ENCODE assay signal across 18 cellular contexts in genomic region chr4:94558392-94558920, GRCh38.
DNase-seq lines count a peak whose midpoint lies in the region; ATAC-seq, FAIRE-seq and TF ChIP-seq lines count a peak whose summit lies in the region.
"Had no signal": no experiment of that assay in that cellular context is flagged by ENCODE, and none has a peak within 500 bp of the region (broad histone marks: within the 10 kb centered on the region; RNA-seq: fewer than 3 reads in every experiment).

No MANE protein-coding gene starts in this region.

- H3K9me3 Mint-ChIP-seq in MCF 10A (ENCODE audit: unreplicated experiment) = no peaks in the 10 kb centered on the region
- peaks cover 3% of the 10 kb centered on the region for H3K9me3 Mint-ChIP-seq in chondrocyte (ENCODE audit: low read depth)
- H3K9me3 Mint-ChIP-seq in mesothelial cell of epicardium = peaks cover 10% of the 10 kb centered on the region

- no peak for FAIRE-seq in small intestine (lab: Jason Lieb, UNC)
- FAIRE-seq: H1 had no signal

- peaks cover 5% of the 10 kb centered on the region for H3K36me3 Mint-ChIP-seq in MCF 10A (ENCODE audit: insufficient read depth, unreplicated experiment)
- H3K36me3 Mint-ChIP-seq in chondrocyte (ENCODE audit: low read depth) = peaks cover 3% of the 10 kb centered on the region
- H3K36me3 Mint-ChIP-seq in mesothelial cell of epicardium = peaks cover 5% of the 10 kb centered on the region

- ATAC-seq in SK-N-SH treated with all-trans-retinoic acid at 6 μM for 48 hours = no peak

- H3K9me3 ChIP-seq in mammary epithelial cell (replicated peaks; ENCODE audit: insufficient read depth, low read length) (no peaks in the 10 kb centered on the region), tibial artery (no peaks in the 10 kb centered on the region), small intestine (ENCODE audit: control insufficient read depth, low read depth) (no peaks in the 10 kb centered on the region)
- H3K9me3 ChIP-seq: BLaER1 had no signal

- no TSS peak for BruUV-seq in MCF 10A (replicated peaks; lab: Mats Ljungman, UMichigan)
- no TSS peak for BruUV-seq in mammary epithelial cell (replicated peaks; lab: Mats Ljungman, UMichigan)

- H3K27me3 ChIP-seq in mammary epithelial cell (ENCODE audit: insufficient read depth, low read length) = no peaks in the 10 kb centered on the region
- no peaks in the 10 kb centered on the region for H3K27me3 ChIP-seq in tibial artery
- no peaks in the 10 kb centered on the region for H3K27me3 ChIP-seq in small intestine (ENCODE audit: control insufficient read depth in 2 of 2, insufficient read depth in 2 of 2, low read length in 2 of 2)
- H3K27me3 ChIP-seq: BLaER1 had no signal

- H3K27ac ChIP-seq in mammary epithelial cell (ENCODE audit: insufficient read depth, low read depth, low read length) (no peak overlapping the region), tibial artery (peak overlapping the region; percentile 21 to 24), small intestine (ENCODE audit: low read depth in 1 of 2, low read length in 1 of 2) (no peak overlapping the region)
- H3K27ac ChIP-seq: 22Rv1, BLaER1 had no signal

- no peak overlapping the region for H2AFZ ChIP-seq in mammary epithelial cell (ENCODE audit: low read depth, low read length)

- H3K4me1 ChIP-seq in mammary epithelial cell (ENCODE audit: insufficient read depth, low read length) = peaks cover 28% of the 10 kb centered on the region
- H3K4me1 ChIP-seq in tibial artery = peaks cover 0 to 58% (median 30%) of the 10 kb centered on the region in 4 donors
- H3K4me1 ChIP-seq in small intestine (ENCODE audit: control insufficient read depth in 2 of 2, insufficient read depth in 1 of 2, low read depth in 1 of 2, low read length in 1 of 2) = no peaks in the 10 kb centered on the region
- H3K4me1 ChIP-seq: BLaER1 had no signal

- H4K20me1 ChIP-seq in mammary epithelial cell (ENCODE audit: insufficient read depth, low read length) = no peaks in the 10 kb centered on the region
- H4K20me1 ChIP-seq: BLaER1 had no signal

- intact Hi-C loops in MCF 10A (cut with micrococcal nuclease) = no loop called here
- intact Hi-C loops in mammary epithelial cell (cut with micrococcal nuclease) = no loop called here
- intact Hi-C loops in tibial artery (cut with DNase I; ENCODE audit: low total_unique reads) = no loop called here

- in situ Hi-C loops in mammary epithelial cell (cut with MboI; ENCODE audit: low sequenced_read_pairs in 2 of 2) = no loop called here

- TF ChIP-seq CTCF in MCF 10A (IDR thresholded peaks at IDR 0.05; ENCODE audit: unreplicated experiment) (no peak), mammary epithelial cell (conservative IDR thresholded peaks at IDR 0.05 in 1 of 2, IDR thresholded peaks at IDR 0.05 in 1 of 2; ENCODE audit: extremely low read depth in 1 of 2, insufficient read depth in 1 of 2, low read depth in 1 of 2, low read length in 2 of 2) (no peak), chondrocyte (IDR thresholded peaks at IDR 0.05) (no peak), mesothelial cell of epicardium (IDR thresholded peaks at IDR 0.05; ENCODE audit: unreplicated experiment) (no peak), tibial artery (IDR thresholded peaks at IDR 0.05) (no peak)

- no peak overlapping the region for H3K9ac ChIP-seq in mammary epithelial cell (ENCODE audit: insufficient read depth, low read length)
- H3K9ac ChIP-seq: BLaER1 had no signal

- dilution Hi-C loops in mammary epithelial cell (cut with HindIII; ENCODE audit: low sequenced_read_pairs) = no loop called here

- CTCF ChIA-PET in MCF 10A (lab: Yijun Ruan, JAX) = interaction anchor here (0.9 kb wide), 1 partner anchor 13 kb away, joined by 3 read pairs; no protein-coding TSS in a partner anchor
- CTCF ChIA-PET in mammary epithelial cell (lab: Charles Lee; ENCODE audit: low non-redundant PET) = no interaction called here

- H3K4me3 ChIP-seq in mammary epithelial cell (replicated peaks in 1 of 3; ENCODE audit: insufficient read depth in 1 of 3, low read depth in 2 of 3, low read length in 3 of 3) = no peak overlapping the region
- no peak overlapping the region for H3K4me3 ChIP-seq in tibial artery
- no peak overlapping the region for H3K4me3 ChIP-seq in small intestine (ENCODE audit: low read depth in 1 of 2, low read length in 2 of 2)
- H3K4me3 ChIP-seq: BLaER1 had no signal

- peaks cover 62% of the 10 kb centered on the region for H3K79me2 ChIP-seq in mammary epithelial cell (ENCODE audit: insufficient read depth, low read length)

- no peak overlapping the region for H3K4me2 ChIP-seq in mammary epithelial cell (ENCODE audit: insufficient read depth, low read depth, low read length)
- H3K4me2 ChIP-seq: BLaER1 had no signal

- H3K4me3 Mint-ChIP-seq in MCF 10A (ENCODE audit: unreplicated experiment) (no peak overlapping the region), chondrocyte (ENCODE audit: unreplicated experiment) (no peak overlapping the region), mesothelial cell of epicardium (no peak overlapping the region)
- H3K4me3 Mint-ChIP-seq: CD8-positive, alpha-beta memory T cell; HFFc6 had no signal

- DNase-seq in MCF 10A (ENCODE audit: unreplicated experiment) = no peak
- no peak for DNase-seq in mammary epithelial cell
- DNase-seq in chondrocyte (ENCODE audit: low spot score) = no peak
- no peak for DNase-seq in mesothelial cell of epicardium (ENCODE audit: low spot score in 2 of 2, unreplicated experiment in 2 of 2)
- DNase-seq in tibial artery = no peak
- DNase-seq in small intestine = no peak
- DNase-seq in NCI-H2196 (lab: John Stamatoyannopoulos, UW; ENCODE audit: unreplicated experiment) = no peak
- DNase-seq: CD8-positive, alpha-beta memory T cell; NCI-H146; NCI-H2081 treated with DMSO at 0.1 percent for 48 hours; NCI-H226; NCI-H526; NK-92 treated with Interleukin-12 subunit alpha and Interleukin-12 subunit beta, amount 100 ng/mL, for 24 hours had no signal

- H3K4me1 Mint-ChIP-seq in MCF 10A (ENCODE audit: insufficient read depth, unreplicated experiment) (peaks cover 26% of the 10 kb centered on the region), chondrocyte (ENCODE audit: low read depth) (peaks cover 61% of the 10 kb centered on the region), mesothelial cell of epicardium (peaks cover 38% of the 10 kb centered on the region)

- H3K27me3 Mint-ChIP-seq in MCF 10A (ENCODE audit: insufficient read depth, unreplicated experiment) (no peaks in the 10 kb centered on the region), chondrocyte (ENCODE audit: low read depth) (no peaks in the 10 kb centered on the region), mesothelial cell of epicardium (ENCODE audit: low read depth) (no peaks in the 10 kb centered on the region)

- 100% methylated on average over 1 of the region's 1 CpG for WGBS in mammary epithelial cell (ENCODE audit: low coverage, missing lambda C conversion rate)
- 86 to 90% (median 87%) methylated on average over 1 of the region's 1 CpG for WGBS in small intestine, 3 donors

- peaks cover 6% of the 10 kb centered on the region for H3K36me3 ChIP-seq in mammary epithelial cell (ENCODE audit: insufficient read depth, low read length)
- no peaks in the 10 kb centered on the region for H3K36me3 ChIP-seq in tibial artery
- H3K36me3 ChIP-seq in small intestine (ENCODE audit: control insufficient read depth in 2 of 2, insufficient read depth in 2 of 2, low read length in 2 of 2) = no peaks in the 10 kb centered on the region
- H3K36me3 ChIP-seq: BLaER1 had no signal

- POLR2A ChIA-PET in MCF 10A (lab: Yijun Ruan, JAX) = interaction anchor here (1.3 to 4.8 kb wide), 3 partner anchors 8 to 150 kb away, joined by 3 to 30 read pairs (median 23); partner anchors contain the start of gene PDLIM5

- peak overlapping the region; percentile 59 for H3K27ac Mint-ChIP-seq in MCF 10A (ENCODE audit: low read depth, unreplicated experiment)
- peak overlapping the region; percentile 62 for H3K27ac Mint-ChIP-seq in chondrocyte (ENCODE audit: unreplicated experiment)
- H3K27ac Mint-ChIP-seq in mesothelial cell of epicardium = peak overlapping the region; percentile 65
- H3K27ac Mint-ChIP-seq: CD8-positive, alpha-beta memory T cell had no signal

TF ChIP-seq in SK-N-SH treated with all-trans-retinoic acid at 6 μM for 48 hours, 23 proteins besides CTCF, POLR2A, EP300 and RAD21 (continues in another document):
- TF ChIP-seq PATZ1 (CRISPR knock-in tag; IDR thresholded peaks at IDR 0.05; ENCODE audit: borderline replicate concordance) (no peak), RARB (CRISPR knock-in tag; IDR thresholded peaks at IDR 0.05) (no peak), ARNTL (CRISPR knock-in tag; IDR thresholded peaks at IDR 0.05; ENCODE audit: borderline replicate concordance, low read depth) (no peak), ZFP30 (CRISPR knock-in tag; IDR thresholded peaks at IDR 0.05) (no peak), ESRRG (CRISPR knock-in tag; IDR thresholded peaks at IDR 0.05) (no peak), ZNF565 (CRISPR knock-in tag; conservative IDR thresholded peaks at IDR 0.05; ENCODE audit: low read depth) (no peak), POU6F1 (CRISPR knock-in tag; IDR thresholded peaks at IDR 0.05; ENCODE audit: borderline replicate concordance, low read depth) (no peak)

Comparison
In these comparisons a context has a peak if more than half of its experiments do, and no peak if none do; other contexts are left out.
1. H3K27ac ChIP-seq: peak in tibial artery (2 of 2); none in mammary epithelial cell (single experiment) and small intestine (0 of 2).
2. Peak in every context shown above with its lines, with median percentiles within 50 percentile points of each other: H3K27ac Mint-ChIP-seq.